23 cellular contexts compared by ENCODE assay signal in genomic region chr13:34655554-34655953, GRCh38.
"Had no signal": no experiment of that assay in that cellular context is flagged by ENCODE, and none has a peak within 500 bp of the region (broad histone marks: within the 10 kb centered on the region; RNA-seq: fewer than 3 reads in every experiment).

No MANE protein-coding gene starts in this region.

- H3K27ac ChIP-seq: brain microvascular endothelial cell, cardiac muscle cell, PC-9, VCaP had no signal

- H3K36me3 ChIP-seq: brain microvascular endothelial cell, cardiac muscle cell had no signal

- H3K27me3 ChIP-seq: brain microvascular endothelial cell, cardiac muscle cell had no signal

- DNase-seq: activated CD4-positive, alpha-beta memory T cell treated with anti-CD3 and anti-CD28 coated beads, Interleukin-2, amount 10 ng/mL, durations not matched to agents 7 days and 5 days; activated CD4-positive, alpha-beta T cell treated with anti-CD3 and anti-CD28 coated beads for 36 hours; activated CD4-positive, alpha-beta T cell treated with anti-CD3 and anti-CD28 coated beads, Interleukin-2, amount 50 U/mL, for 1 hour; activated gamma-delta T cell; activated naive CD4-positive, alpha-beta T cell treated with anti-CD3 and anti-CD28 coated beads for 36 hours; activated T-cell treated with anti-CD3 and anti-CD28 coated beads for 4 hours; activated T-cell treated with anti-CD3 and anti-CD28 coated beads, Interleukin-2, amount 50 U/mL, for 48 hours; amygdala; brain microvascular endothelial cell; Kasumi-1; NCI-H1105 treated with DMSO at 0.1 percent for 48 hours; NCI-H1436 treated with DMSO at 0.1 percent for 48 hours; NCI-H187 treated with DMSO at 0.1 percent for 48 hours; NCI-H2081 treated with DMSO at 0.1 percent for 48 hours; NCI-H446; NCI-H524; PC-9; SHP77 treated with DMSO at 0.1 percent for 48 hours; T-helper 1 cell had no signal

- H3K27ac Mint-ChIP-seq: activated CD4-positive, alpha-beta memory T cell treated with anti-CD3 and anti-CD28 coated beads, Interleukin-2, amount 10 ng/mL, durations not matched to agents 7 days and 5 days; activated CD4-positive, alpha-beta T cell treated with anti-CD3 and anti-CD28 coated beads for 36 hours; activated naive CD4-positive, alpha-beta T cell treated with anti-CD3 and anti-CD28 coated beads for 36 hours; activated naive CD8-positive, alpha-beta T cell; activated T-helper 17 cell treated with anti-CD3 and anti-CD28 coated beads, Interleukin-2, amount 50 U/mL, for 72 hours had no signal

- H3K4me3 ChIP-seq: cardiac muscle cell, PC-9 had no signal

- H2AFZ ChIP-seq: PC-9 had no signal

- H3K4me2 ChIP-seq: PC-9 had no signal

- H3K27me3 Mint-ChIP-seq: activated CD4-positive, alpha-beta memory T cell treated with anti-CD3 and anti-CD28 coated beads, Interleukin-2, amount 10 ng/mL, durations not matched to agents 7 days and 5 days; activated naive CD8-positive, alpha-beta T cell; activated T-helper 17 cell treated with anti-CD3 and anti-CD28 coated beads, Interleukin-2, amount 50 U/mL, for 72 hours had no signal

- ATAC-seq: activated CD4-positive, alpha-beta T cell treated with anti-CD3 and anti-CD28 coated beads for 36 hours; activated T-helper 17 cell treated with anti-CD3 and anti-CD28 coated beads, Interleukin-2, amount 50 U/mL, for 72 hours had no signal

- H3K4me3 Mint-ChIP-seq: activated CD4-positive, alpha-beta memory T cell treated with anti-CD3 and anti-CD28 coated beads, Interleukin-2, amount 10 ng/mL, durations not matched to agents 7 days and 5 days; activated CD4-positive, alpha-beta T cell treated with anti-CD3 and anti-CD28 coated beads for 36 hours; activated naive CD4-positive, alpha-beta T cell treated with anti-CD3 and anti-CD28 coated beads for 36 hours; activated naive CD8-positive, alpha-beta T cell; activated T-helper 17 cell treated with anti-CD3 and anti-CD28 coated beads, Interleukin-2, amount 50 U/mL, for 72 hours had no signal

- H3K4me1 Mint-ChIP-seq: activated CD4-positive, alpha-beta memory T cell treated with anti-CD3 and anti-CD28 coated beads, Interleukin-2, amount 10 ng/mL, durations not matched to agents 7 days and 5 days; activated CD4-positive, alpha-beta T cell treated with anti-CD3 and anti-CD28 coated beads for 36 hours; activated T-helper 17 cell treated with anti-CD3 and anti-CD28 coated beads, Interleukin-2, amount 50 U/mL, for 72 hours had no signal

- H3K36me3 Mint-ChIP-seq: activated naive CD8-positive, alpha-beta T cell had no signal
